Comparison of ENCODE assay signal across 15 cellular contexts in genomic region chr12:103269962-103270361, GRCh38.
A peak's percentile ranks its signal among the peaks of the same experiment; 100 is the strongest.
DNase-seq lines count a peak whose midpoint lies in the region; TF ChIP-seq lines count a peak whose summit lies in the region.
"Had no signal": no experiment of that assay in that cellular context is flagged by ENCODE, and none has a peak within 500 bp of the region (broad histone marks: within the 10 kb centered on the region; RNA-seq: fewer than 3 reads in every experiment).

No MANE protein-coding gene starts in this region.

- no peak overlapping the region for H3K4me3 Mint-ChIP-seq in glutamatergic neuron (ENCODE audit: unreplicated experiment)
- H3K4me3 Mint-ChIP-seq: activated CD8-positive, alpha-beta memory T cell treated with anti-CD3 and anti-CD28 coated beads, Interleukin-2, amount 10 ng/mL, durations not matched to agents 7 days and 5 days; HFFc6 had no signal

- H3K4me3 ChIP-seq in astrocyte of the cerebellum (ENCODE audit: low read depth, low read length): no peak overlapping the region
- H3K4me3 ChIP-seq: sigmoid colon, vagina had no signal

- in situ Hi-C loops in astrocyte of the cerebellum (cut with HindIII; ENCODE audit: low sequenced_read_pairs): no loop called here

- H3K4me1 Mint-ChIP-seq in glutamatergic neuron (ENCODE audit: low read depth, unreplicated experiment): peaks cover 3% of the 10 kb centered on the region

- no peak overlapping the region for H3K27ac Mint-ChIP-seq in glutamatergic neuron (ENCODE audit: unreplicated experiment)
- H3K27ac Mint-ChIP-seq: activated CD8-positive, alpha-beta memory T cell treated with anti-CD3 and anti-CD28 coated beads, Interleukin-2, amount 10 ng/mL, durations not matched to agents 7 days and 5 days; activated T-helper 2 cell treated with anti-CD3 and anti-CD28 coated beads, Interferon-gamma antibody, Interleukin-2, Interleukin-4, amounts not matched to agents 10 μg/mL and 5 μg/mL and 100 μg/mL, durations not matched to agents 14 hours and 24 hours and 36 hours; HFFc6 had no signal

- TF ChIP-seq CTCF in astrocyte of the cerebellum (IDR thresholded peaks at IDR 0.05; ENCODE audit: low read depth, low read length, missing control alignments): no peak
- TF ChIP-seq CTCF in glutamatergic neuron (IDR thresholded peaks at IDR 0.05; ENCODE audit: partially characterized antibody, unreplicated experiment): no peak

- no peaks in the 10 kb centered on the region for H3K9me3 Mint-ChIP-seq in glutamatergic neuron (ENCODE audit: unreplicated experiment)
- H3K9me3 Mint-ChIP-seq: activated T-helper 2 cell treated with anti-CD3 and anti-CD28 coated beads, Interferon-gamma antibody, Interleukin-2, Interleukin-4, amounts not matched to agents 10 μg/mL and 5 μg/mL and 100 μg/mL, durations not matched to agents 14 hours and 24 hours and 36 hours had no signal

- H3K27me3 Mint-ChIP-seq in glutamatergic neuron (ENCODE audit: unreplicated experiment): no peaks in the 10 kb centered on the region
- H3K27me3 Mint-ChIP-seq: activated CD8-positive, alpha-beta memory T cell treated with anti-CD3 and anti-CD28 coated beads, Interleukin-2, amount 10 ng/mL, durations not matched to agents 7 days and 5 days had no signal

- no peaks in the 10 kb centered on the region for H3K36me3 Mint-ChIP-seq in glutamatergic neuron (ENCODE audit: unreplicated experiment)
- H3K36me3 Mint-ChIP-seq: activated CD8-positive, alpha-beta memory T cell treated with anti-CD3 and anti-CD28 coated beads, Interleukin-2, amount 10 ng/mL, durations not matched to agents 7 days and 5 days had no signal

- DNase-seq in NCI-H187 treated with DMSO at 0.1 percent for 48 hours (lab: John Stamatoyannopoulos, UW) (peak; percentile 28), NCI-H187 (lab: John Stamatoyannopoulos, UW) (no peak), NCI-H510A (lab: John Stamatoyannopoulos, UW) (peak; percentile 31), astrocyte of the cerebellum (ENCODE audit: low read depth) (peak; percentile 8), non-pigmented ciliary epithelial cell (ENCODE audit: low read depth) (peak; percentile 13), cerebellar nuclear complex (lab: John Stamatoyannopoulos, UW) (no peak), glutamatergic neuron (no peak)
- DNase-seq in activated effector memory CD4-positive, alpha-beta T cell treated with Interleukin-2 at 50 U/mL for 16 hours: no peak
- DNase-seq: activated CD8-positive, alpha-beta memory T cell treated with anti-CD3 and anti-CD28 coated beads, Interleukin-2, amount 10 ng/mL, durations not matched to agents 7 days and 5 days; HFFc6; NCI-H1694 treated with DMSO at 0.1 percent for 48 hours; sigmoid colon; stimulated activated CD4-positive, alpha-beta T cell treated with anti-CD3 and anti-CD28 coated beads, Interleukin-2, amount 100 ng/mL, for 24 hours had no signal

Comparison
In these comparisons a context has a peak if more than half of its experiments do, and no peak if none do; other contexts are left out.
1. DNase-seq: peak in NCI-H187 treated with DMSO at 0.1 percent for 48 hours (single experiment), NCI-H510A (single experiment), astrocyte of the cerebellum (single experiment) and non-pigmented ciliary epithelial cell (single experiment); none in NCI-H187 (0 of 2), cerebellar nuclear complex (0 of 2), activated effector memory CD4-positive, alpha-beta T cell treated with Interleukin-2 at 50 U/mL for 16 hours (single experiment) and glutamatergic neuron (single experiment).